In the genomic region with DNA sequence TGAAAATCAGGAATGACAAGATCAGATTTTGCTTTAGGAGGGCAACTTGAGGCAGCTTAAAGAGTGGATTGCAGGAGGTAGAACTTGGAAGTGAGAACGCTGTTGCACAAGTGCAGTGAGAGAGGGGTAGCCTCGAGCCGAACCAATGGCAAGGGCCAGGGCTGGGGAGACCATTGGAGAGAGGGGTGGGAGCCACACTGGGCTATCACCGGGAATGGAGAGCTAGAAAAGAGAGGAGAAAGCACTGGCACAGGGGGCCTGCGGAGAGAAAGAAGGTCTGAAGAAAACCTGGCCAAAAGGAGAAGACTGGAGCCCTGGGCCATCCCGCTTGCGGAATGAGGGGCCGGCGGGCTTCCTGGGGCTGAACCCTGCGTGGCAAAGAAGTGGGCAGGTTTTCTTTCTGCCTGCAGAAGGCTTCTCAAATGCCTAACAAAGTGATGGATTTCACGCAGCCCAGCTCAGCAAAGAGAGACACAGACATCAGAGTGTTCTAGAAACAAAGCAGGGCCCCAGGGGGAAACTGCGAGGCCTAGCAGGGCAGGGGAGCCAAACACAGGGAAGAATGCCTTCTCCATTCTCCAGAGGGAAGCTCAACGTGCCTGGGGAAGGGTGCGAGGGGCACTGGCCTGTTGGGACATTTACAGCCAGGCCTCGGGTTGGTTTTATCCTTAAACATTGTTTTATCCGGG, we compare ENCODE assay signal across 11 cellular contexts. TPM values are rescaled to one million over a fixed set of nuclear protein-coding genes. Genes with fewer than 3 reads are reported as not detected.
A peak's percentile ranks its signal among the peaks of the same experiment; 100 is the strongest.
DNase-seq lines count a peak whose midpoint lies in the region; TF ChIP-seq lines count a peak whose summit lies in the region.
"Had no signal": no experiment of that assay in that cellular context is flagged by ENCODE, and none has a peak within 500 bp of the region (broad histone marks: within the 10 kb centered on the region; RNA-seq: fewer than 3 reads in every experiment).

No MANE protein-coding gene starts in this region.

- H3K27ac ChIP-seq in stomach = peak overlapping the region in 3 of 5 donors; percentile 83 to 93 (median 89)
- H3K27ac ChIP-seq in trophoblast cell (ENCODE audit: low read depth, low read length) = no peak overlapping the region

- H3K9me3 Mint-ChIP-seq in activated naive CD4-positive, alpha-beta T cell treated with anti-CD3 and anti-CD28 coated beads, Interleukin-2, amount 10 ng/mL, durations not matched to agents 7 days and 5 days = no peaks in the 10 kb centered on the region
- H3K9me3 Mint-ChIP-seq in activated CD4-positive, alpha-beta memory T cell treated with anti-CD3 and anti-CD28 coated beads, Interleukin-2, amount 10 ng/mL, durations not matched to agents 7 days and 5 days = no peaks in the 10 kb centered on the region

- CTCF ChIA-PET in activated naive CD4-positive, alpha-beta T cell treated with anti-CD3 and anti-CD28 coated beads, Interleukin-2, amount 10 ng/mL, durations not matched to agents 7 days and 5 days (lab: Charles Lee) = no interaction called here
- CTCF ChIA-PET in activated CD4-positive, alpha-beta memory T cell treated with anti-CD3 and anti-CD28 coated beads, Interleukin-2, amount 10 ng/mL, durations not matched to agents 7 days and 5 days (lab: Charles Lee) = no interaction called here

- no peak overlapping the region for H4K91ac ChIP-seq in trophoblast cell (ENCODE audit: low read depth, low read length)

- H3K4me1 ChIP-seq in stomach = peaks cover 17 to 39% (median 31%) of the 10 kb centered on the region in 4 donors
- H3K4me1 ChIP-seq in trophoblast cell (ENCODE audit: control insufficient read depth in 1 of 2, insufficient read depth in 2 of 2, low read length in 2 of 2) = peaks cover 18 to 19% of the 10 kb centered on the region in 2 experiments

- H2BK120ac ChIP-seq in trophoblast cell (ENCODE audit: insufficient read depth, low read length, poor library complexity) = no peak overlapping the region

- peaks cover 21% of the 10 kb centered on the region for H3K79me1 ChIP-seq in trophoblast cell (ENCODE audit: low read length)

- no peak overlapping the region for H4K8ac ChIP-seq in trophoblast cell (ENCODE audit: low read depth, low read length)

- peak overlapping the region; percentile 35 for H3K4me3 Mint-ChIP-seq in activated naive CD4-positive, alpha-beta T cell treated with anti-CD3 and anti-CD28 coated beads, Interleukin-2, amount 10 ng/mL, durations not matched to agents 7 days and 5 days
- H3K4me3 Mint-ChIP-seq in activated CD4-positive, alpha-beta memory T cell treated with anti-CD3 and anti-CD28 coated beads, Interleukin-2, amount 10 ng/mL, durations not matched to agents 7 days and 5 days = peak overlapping the region; percentile 46

- no peak for DNase-seq in activated naive CD4-positive, alpha-beta T cell treated with anti-CD3 and anti-CD28 coated beads, Interleukin-2, amount 10 ng/mL, durations not matched to agents 7 days and 5 days
- no peak for DNase-seq in activated naive CD4-positive, alpha-beta T cell treated with anti-CD3 and anti-CD28 coated beads, Interleukin-2, amount 50 U/mL, for 16 hours
- DNase-seq in activated CD4-positive, alpha-beta memory T cell treated with anti-CD3 and anti-CD28 coated beads, Interleukin-2, amount 10 ng/mL, durations not matched to agents 7 days and 5 days = no peak
- DNase-seq in islet precursor cell (peak; percentile 49), stomach (no peak), GM03348 (ENCODE audit: low spot score) (no peak), NCI-H82 treated with DMSO at 0.1 percent for 48 hours (lab: John Stamatoyannopoulos, UW; ENCODE audit: unreplicated experiment) (no peak), trophoblast cell (no peak)
- DNase-seq: activated effector memory CD4-positive, alpha-beta T cell treated with anti-CD3 and anti-CD28 coated beads, Interleukin-2, amount 50 U/mL, for 16 hours; NCI-H1930; T1000 had no signal

- H3K4me2 ChIP-seq in trophoblast cell (ENCODE audit: low read length) = no peak overlapping the region

- no peaks in the 10 kb centered on the region for H3K27me3 ChIP-seq in stomach
- H3K27me3 ChIP-seq in trophoblast cell (ENCODE audit: insufficient read depth, low read length) = no peaks in the 10 kb centered on the region

- H3K14ac ChIP-seq in trophoblast cell (ENCODE audit: low read length) = no peak overlapping the region

- no peak for TF ChIP-seq CTCF in stomach (IDR thresholded peaks at IDR 0.05)

- no peak overlapping the region for H2BK12ac ChIP-seq in trophoblast cell (ENCODE audit: low read length)

- H3K4ac ChIP-seq in trophoblast cell (ENCODE audit: low read depth, low read length) = no peak overlapping the region

- H2BK5ac ChIP-seq in trophoblast cell (ENCODE audit: low read depth, low read length, poor library complexity) = no peak overlapping the region

- H3K9me3 ChIP-seq in stomach = no peaks in the 10 kb centered on the region
- no peaks in the 10 kb centered on the region for H3K9me3 ChIP-seq in trophoblast cell (ENCODE audit: insufficient read depth, low read depth, low read length)

- intact Hi-C loops in stomach (cut with DNase I; ENCODE audit: low total_unique reads) = no loop called here

- WGBS in stomach, 5 donors = 94 to 95% (median 94%) methylated on average over 16 of the region's 16 CpGs
- WGBS in trophoblast cell (ENCODE audit: extremely low coverage, insufficient coverage, insufficient read length) = no CpG with 5 or more reads among the region's 16 CpGs

- H3K4me3 ChIP-seq in stomach (no peak overlapping the region), trophoblast cell (ENCODE audit: low read depth, low read length) (no peak overlapping the region)

- POLR2A ChIA-PET in activated CD4-positive, alpha-beta memory T cell treated with anti-CD3 and anti-CD28 coated beads, Interleukin-2, amount 10 ng/mL, durations not matched to agents 7 days and 5 days (lab: Charles Lee) = interaction anchor here (1.0 to 1.4 kb wide), 3 partner anchors 15 to 109 kb away, joined by 3 to 5 read pairs (median 4); a partner anchor contains a TSS

- peaks cover 18% of the 10 kb centered on the region for H3K27me3 Mint-ChIP-seq in activated naive CD4-positive, alpha-beta T cell treated with anti-CD3 and anti-CD28 coated beads, Interleukin-2, amount 10 ng/mL, durations not matched to agents 7 days and 5 days
- peaks cover 32% of the 10 kb centered on the region for H3K27me3 Mint-ChIP-seq in activated CD4-positive, alpha-beta memory T cell treated with anti-CD3 and anti-CD28 coated beads, Interleukin-2, amount 10 ng/mL, durations not matched to agents 7 days and 5 days

- no peak overlapping the region for H3K18ac ChIP-seq in trophoblast cell (ENCODE audit: low read length)

- peaks cover 30% of the 10 kb centered on the region for H3K4me1 Mint-ChIP-seq in activated naive CD4-positive, alpha-beta T cell treated with anti-CD3 and anti-CD28 coated beads, Interleukin-2, amount 10 ng/mL, durations not matched to agents 7 days and 5 days
- peaks cover 13% of the 10 kb centered on the region for H3K4me1 Mint-ChIP-seq in activated CD4-positive, alpha-beta memory T cell treated with anti-CD3 and anti-CD28 coated beads, Interleukin-2, amount 10 ng/mL, durations not matched to agents 7 days and 5 days

- H2AFZ ChIP-seq in trophoblast cell (ENCODE audit: insufficient read depth, low read length, poor library complexity) = no peak overlapping the region

- peaks cover 17% of the 10 kb centered on the region for H3K36me3 Mint-ChIP-seq in activated naive CD4-positive, alpha-beta T cell treated with anti-CD3 and anti-CD28 coated beads, Interleukin-2, amount 10 ng/mL, durations not matched to agents 7 days and 5 days
- no peaks in the 10 kb centered on the region for H3K36me3 Mint-ChIP-seq in activated CD4-positive, alpha-beta memory T cell treated with anti-CD3 and anti-CD28 coated beads, Interleukin-2, amount 10 ng/mL, durations not matched to agents 7 days and 5 days (ENCODE audit: low read depth)

- H3K9ac ChIP-seq in trophoblast cell (ENCODE audit: low read length) = no peak overlapping the region

- H4K12ac ChIP-seq in trophoblast cell (ENCODE audit: low read depth, low read length) = no peak overlapping the region

- no peak overlapping the region for H3K23ac ChIP-seq in trophoblast cell (ENCODE audit: low read length)

- peaks cover 6% of the 10 kb centered on the region for H3K79me2 ChIP-seq in trophoblast cell (ENCODE audit: control insufficient read depth, insufficient read depth, low read length, poor library complexity)

- TF ChIP-seq POLR2A in stomach (IDR thresholded peaks at IDR 0.05) = no peak

- TF ChIP-seq EP300 in stomach (IDR thresholded peaks at IDR 0.05) = no peak

- H3K36me3 ChIP-seq in stomach (peaks cover 0 to under 1% (median 0%) of the 10 kb centered on the region in 4 donors), trophoblast cell (ENCODE audit: control insufficient read depth in 1 of 2, insufficient read depth in 2 of 2, low read length in 2 of 2) (no peaks in the 10 kb centered on the region)

- no peak overlapping the region for H2AK5ac ChIP-seq in trophoblast cell (ENCODE audit: low read length)

- peak overlapping the region; percentile 50 for H3K27ac Mint-ChIP-seq in activated naive CD4-positive, alpha-beta T cell treated with anti-CD3 and anti-CD28 coated beads, Interleukin-2, amount 10 ng/mL, durations not matched to agents 7 days and 5 days
- H3K27ac Mint-ChIP-seq in activated CD4-positive, alpha-beta memory T cell treated with anti-CD3 and anti-CD28 coated beads, Interleukin-2, amount 10 ng/mL, durations not matched to agents 7 days and 5 days = no peak overlapping the region

RNA-seq across cellular contexts. Expression of a gene that starts 1.2 kb away (rescaled TPM):
- total RNA-seq in activated CD4-positive, alpha-beta memory T cell treated with anti-CD3 and anti-CD28 coated beads, Interleukin-2, amount 10 ng/mL, durations not matched to agents 7 days and 5 days = 10 to 100 TPM; 12.7 to 13.3 TPM
- total RNA-seq in stomach = 10 to 100 TPM in 4 of 5 donors, 1 to 10 TPM in 1; 9.8 to 72.9 (median 23.9) TPM
- polyA plus RNA-seq in stomach = 10 to 100 TPM; 10.3 to 12.4 (median 11.3) TPM
- polyA plus RNA-seq in trophoblast cell (2013) = 15.1 and 16.6 TPM in 2 replicates

RNA-seq across cellular contexts. Expression of a gene that starts 16.5 kb away (rescaled TPM):
- total RNA-seq in activated CD4-positive, alpha-beta memory T cell treated with anti-CD3 and anti-CD28 coated beads, Interleukin-2, amount 10 ng/mL, durations not matched to agents 7 days and 5 days = not detected
- 1 to 10 TPM in 1 of 5 donors, under 1 TPM in 3, not detected in 1; 0.37 to 8.9 (median 0.58) TPM for total RNA-seq in stomach
- polyA plus RNA-seq in stomach = 1 to 10 TPM; 1.8 to 2.9 (median 2.8) TPM
- 0.12 and 0.17 TPM in 2 replicates for polyA plus RNA-seq in trophoblast cell (2013)
